ENCODE assay signal across 20 cellular contexts in genomic region chr1:48052923-48053291, GRCh38. TPM values are rescaled to one million over a fixed set of nuclear protein-coding genes. Genes with fewer than 3 reads are reported as not detected.
"Had no signal": no experiment of that assay in that cellular context is flagged by ENCODE, and none has a peak within 500 bp of the region (broad histone marks: within the 10 kb centered on the region; RNA-seq: fewer than 3 reads in every experiment).

No MANE protein-coding gene starts in this region.

- H3K9me3 ChIP-seq: gastroesophageal sphincter, heart left ventricle, left lung, pancreas, transverse colon, vagina had no signal

- H3K4me1 Mint-ChIP-seq: activated naive CD4-positive, alpha-beta T cell treated with anti-CD3 and anti-CD28 coated beads, Interleukin-2, amount 50 U/mL, for 24 hours; stimulated activated naive B cell treated with anti-CD40 and anti-IgM and Interleukin-4, amounts not matched to agents 10 μg/mL and 1 μg/mL and 100 μg/mL, for 72 hours had no signal

- H3K9me3 Mint-ChIP-seq: activated naive CD4-positive, alpha-beta T cell treated with anti-CD3 and anti-CD28 coated beads, Interleukin-2, amount 50 U/mL, for 24 hours; naive thymus-derived CD8-positive, alpha-beta T cell; stimulated activated naive B cell treated with anti-CD40 and anti-IgM and Interleukin-4, amounts not matched to agents 10 μg/mL and 1 μg/mL and 100 μg/mL, for 72 hours had no signal

- H3K27me3 Mint-ChIP-seq: activated naive CD4-positive, alpha-beta T cell treated with anti-CD3 and anti-CD28 coated beads, Interleukin-2, amount 50 U/mL, for 24 hours had no signal

- H3K27me3 ChIP-seq: gastroesophageal sphincter, heart left ventricle, pancreas, transverse colon, vagina had no signal

- H3K4me3 Mint-ChIP-seq: activated naive CD4-positive, alpha-beta T cell treated with anti-CD3 and anti-CD28 coated beads, Interleukin-2, amount 50 U/mL, for 24 hours; naive thymus-derived CD8-positive, alpha-beta T cell; stimulated activated naive B cell treated with anti-CD40 and anti-IgM and Interleukin-4, amounts not matched to agents 10 μg/mL and 1 μg/mL and 100 μg/mL, for 72 hours had no signal

- H3K27ac ChIP-seq: left lung, transverse colon, vagina, WERI-Rb-1 had no signal

- H3K4me3 ChIP-seq: gastroesophageal sphincter, heart left ventricle, left lung, pancreas, transverse colon, vagina had no signal

- H3K36me3 Mint-ChIP-seq: activated naive CD4-positive, alpha-beta T cell treated with anti-CD3 and anti-CD28 coated beads, Interleukin-2, amount 50 U/mL, for 24 hours; naive thymus-derived CD8-positive, alpha-beta T cell; stimulated activated naive B cell treated with anti-CD40 and anti-IgM and Interleukin-4, amounts not matched to agents 10 μg/mL and 1 μg/mL and 100 μg/mL, for 72 hours had no signal

- DNase-seq: activated CD4-positive, alpha-beta T cell treated with anti-CD3 and anti-CD28 coated beads for 1 hour; activated CD8-positive, alpha-beta memory T cell treated with anti-CD3 and anti-CD28 coated beads for 24 hours; activated CD8-positive, alpha-beta memory T cell treated with anti-CD3 and anti-CD28 coated beads, Interleukin-2, amount 50 U/mL, for 48 hours; activated gamma-delta T cell; activated T-cell treated with anti-CD3 and anti-CD28 coated beads, Interleukin-2, amount 50 U/mL, for 48 hours; caudate nucleus; effector CD4-positive, alpha-beta T cell; heart left ventricle; left lung; naive thymus-derived CD8-positive, alpha-beta T cell; stimulated activated naive B cell treated with anti-CD40 and anti-IgM and Interleukin-4, amounts not matched to agents 10 μg/mL and 1 μg/mL and 100 μg/mL, for 72 hours; substantia nigra; SW 1271; T-helper 2 cell; transverse colon; WERI-Rb-1 had no signal

- ATAC-seq: heart left ventricle; naive thymus-derived CD8-positive, alpha-beta T cell; stimulated activated naive B cell treated with anti-CD40 and anti-IgM and Interleukin-4, amounts not matched to agents 10 μg/mL and 1 μg/mL and 100 μg/mL, for 72 hours had no signal

- H3K36me3 ChIP-seq: gastroesophageal sphincter, heart left ventricle, left lung, pancreas, transverse colon, vagina, WERI-Rb-1 had no signal

- H3K27ac Mint-ChIP-seq: activated naive CD4-positive, alpha-beta T cell treated with anti-CD3 and anti-CD28 coated beads, Interleukin-2, amount 50 U/mL, for 24 hours; stimulated activated naive B cell treated with anti-CD40 and anti-IgM and Interleukin-4, amounts not matched to agents 10 μg/mL and 1 μg/mL and 100 μg/mL, for 72 hours had no signal

RNA-seq across cellular contexts. Expression of gene TRABD2B, which starts 55.7 kb away (rescaled TPM):
- total RNA-seq: naive thymus-derived CD8-positive, alpha-beta T cell had no signal
- polyA plus RNA-seq: naive thymus-derived CD8-positive, alpha-beta T cell had no signal
